In genomic region chr16:27361987-27362386, GRCh38 we compare ENCODE assay signal across 26 cellular contexts. TPM values are rescaled to one million over a fixed set of nuclear protein-coding genes. Genes with fewer than 3 reads are reported as not detected.
A peak's percentile ranks its signal among the peaks of the same experiment; 100 is the strongest.
DNase-seq lines count a peak whose midpoint lies in the region; ATAC-seq and TF ChIP-seq lines count a peak whose summit lies in the region.
"Had no signal": no experiment of that assay in that cellular context is flagged by ENCODE, and none has a peak within 500 bp of the region (broad histone marks: within the 10 kb centered on the region; RNA-seq: fewer than 3 reads in every experiment).

No MANE protein-coding gene starts in this region.

- H3K36me3 ChIP-seq in Caco-2 (ENCODE audit: control insufficient read depth, insufficient read depth, low read length) = peaks cover 5% of the 10 kb centered on the region; the same call in 1 of the 2 replicates

- POLR2A ChIA-PET in Caco-2 (lab: Charles Lee) = no interaction called here
- POLR2A ChIA-PET in naive thymus-derived CD8-positive, alpha-beta T cell (lab: Charles Lee) = interaction anchor here (0.8 kb wide), 1 partner anchor 40 kb away, joined by 4 read pairs; the partner anchor contains the start of gene IL21R

- CTCF ChIA-PET in Caco-2 (lab: Charles Lee) = no interaction called here

- H3K27ac Mint-ChIP-seq in activated CD4-positive, alpha-beta T cell treated with anti-CD3 and anti-CD28 coated beads, Interleukin-2, amount 10 ng/mL, durations not matched to agents 24 days and 14 days = peak overlapping the region; percentile 23
- H3K27ac Mint-ChIP-seq in Caco-2 (ENCODE audit: unreplicated experiment) = peak overlapping the region; percentile 22
- peak overlapping the region; percentile 66 for H3K27ac Mint-ChIP-seq in activated T-helper 2 cell treated with anti-CD3 and anti-CD28 coated beads, Interferon-gamma antibody, Interleukin-2, Interleukin-4, amounts not matched to agents 10 μg/mL and 5 μg/mL and 100 μg/mL, durations not matched to agents 14 hours and 24 hours and 36 hours
- peak overlapping the region in 9 of 10 donors; percentile 33 to 95 (median 76) for H3K27ac Mint-ChIP-seq in naive thymus-derived CD8-positive, alpha-beta T cell
- H3K27ac Mint-ChIP-seq: nephron, type B pancreatic cell had no signal

- no TSS peak for BruUV-seq in Caco-2 (replicated peaks; lab: Mats Ljungman, UMichigan)

- no peak overlapping the region for H3K4me3 Mint-ChIP-seq in activated CD4-positive, alpha-beta T cell treated with anti-CD3 and anti-CD28 coated beads, Interleukin-2, amount 10 ng/mL, durations not matched to agents 24 days and 14 days
- peak overlapping the region; percentile 8 for H3K4me3 Mint-ChIP-seq in Caco-2 (ENCODE audit: unreplicated experiment)
- no peak overlapping the region for H3K4me3 Mint-ChIP-seq in activated T-helper 2 cell treated with anti-CD3 and anti-CD28 coated beads, Interferon-gamma antibody, Interleukin-2, Interleukin-4, amounts not matched to agents 10 μg/mL and 5 μg/mL and 100 μg/mL, durations not matched to agents 14 hours and 24 hours and 36 hours (ENCODE audit: low read depth)
- no peak overlapping the region for H3K4me3 Mint-ChIP-seq in naive thymus-derived CD8-positive, alpha-beta T cell
- H3K4me3 Mint-ChIP-seq: nephron, type B pancreatic cell had no signal

- no peak for DNase-seq in activated CD4-positive, alpha-beta T cell treated with anti-CD3 and anti-CD28 coated beads, Interleukin-2, amount 10 ng/mL, durations not matched to agents 24 days and 14 days
- no peak for DNase-seq in activated CD4-positive, alpha-beta T cell treated with anti-CD3 and anti-CD28 coated beads, Interleukin-2, amount 50 U/mL, for 4 hours
- DNase-seq in Caco-2 (no peak), NCI-H345 treated with DMSO at 0.1 percent for 48 hours (lab: John Stamatoyannopoulos, UW; ENCODE audit: unreplicated experiment) (no peak), iPS-NIHi7 (ENCODE audit: extremely low spot score) (no peak)
- DNase-seq in activated T-helper 2 cell treated with anti-CD3 and anti-CD28 coated beads, Interferon-gamma antibody, Interleukin-2, Interleukin-4, amounts not matched to agents 10 μg/mL and 5 μg/mL and 100 μg/mL, durations not matched to agents 14 hours and 24 hours and 36 hours (ENCODE audit: low spot score) = no peak
- DNase-seq in naive thymus-derived CD8-positive, alpha-beta T cell = no peak
- DNase-seq: activated effector memory CD4-positive, alpha-beta T cell treated with Interleukin-2 at 50 U/mL for 16 hours; C1 segment of cervical spinal cord; central memory CD4-positive, alpha-beta T cell; dorsolateral prefrontal cortex; erythroblast; foreskin fibroblast; GDM1; HCEC 1CT; KBM-7; left lung; MM.1S; NCI-H1417 treated with DMSO at 0.1 percent for 48 hours; NCI-H524 treated with DMSO at 0.1 percent for 48 hours; right cardiac atrium; stimulated activated CD4-positive, alpha-beta T cell treated with anti-CD3 and anti-CD28 coated beads, Interleukin-4, amount 100 ng/mL, for 24 hours had no signal

- peaks cover 4% of the 10 kb centered on the region for H3K9me3 Mint-ChIP-seq in activated CD4-positive, alpha-beta T cell treated with anti-CD3 and anti-CD28 coated beads, Interleukin-2, amount 10 ng/mL, durations not matched to agents 24 days and 14 days
- H3K9me3 Mint-ChIP-seq in Caco-2 (ENCODE audit: unreplicated experiment) = no peaks in the 10 kb centered on the region
- no peaks in the 10 kb centered on the region for H3K9me3 Mint-ChIP-seq in activated T-helper 2 cell treated with anti-CD3 and anti-CD28 coated beads, Interferon-gamma antibody, Interleukin-2, Interleukin-4, amounts not matched to agents 10 μg/mL and 5 μg/mL and 100 μg/mL, durations not matched to agents 14 hours and 24 hours and 36 hours
- no peaks in the 10 kb centered on the region for H3K9me3 Mint-ChIP-seq in naive thymus-derived CD8-positive, alpha-beta T cell
- H3K9me3 Mint-ChIP-seq: nephron, type B pancreatic cell had no signal

- ATAC-seq in naive thymus-derived CD8-positive, alpha-beta T cell = no peak
- ATAC-seq in HG03442 (IDR thresholded peaks at IDR 0.05; ENCODE audit: unreplicated experiment) = no peak
- ATAC-seq: left lung, right cardiac atrium had no signal

- H3K36me3 Mint-ChIP-seq in activated CD4-positive, alpha-beta T cell treated with anti-CD3 and anti-CD28 coated beads, Interleukin-2, amount 10 ng/mL, durations not matched to agents 24 days and 14 days (ENCODE audit: low read depth) = peaks cover 82% of the 10 kb centered on the region
- H3K36me3 Mint-ChIP-seq in Caco-2 (ENCODE audit: insufficient read depth, unreplicated experiment) = peaks cover 55% of the 10 kb centered on the region
- peaks cover 89% of the 10 kb centered on the region for H3K36me3 Mint-ChIP-seq in activated T-helper 2 cell treated with anti-CD3 and anti-CD28 coated beads, Interferon-gamma antibody, Interleukin-2, Interleukin-4, amounts not matched to agents 10 μg/mL and 5 μg/mL and 100 μg/mL, durations not matched to agents 14 hours and 24 hours and 36 hours (ENCODE audit: low read depth)
- H3K36me3 Mint-ChIP-seq in naive thymus-derived CD8-positive, alpha-beta T cell = peaks cover 7 to 65% (median 31%) of the 10 kb centered on the region in 3 donors

- H3K9me3 ChIP-seq in Caco-2 = no peaks in the 10 kb centered on the region
- H3K9me3 ChIP-seq: left lung had no signal

- H3K27me3 ChIP-seq in Caco-2 (replicated peaks; ENCODE audit: control insufficient read depth, insufficient read depth, low read length) = no peaks in the 10 kb centered on the region
- H3K27me3 ChIP-seq: dorsolateral prefrontal cortex, left lung had no signal

- intact Hi-C loops in activated CD4-positive, alpha-beta T cell treated with anti-CD3 and anti-CD28 coated beads, Interleukin-2, amount 10 ng/mL, durations not matched to agents 24 days and 14 days (cut with micrococcal nuclease) = no loop called here
- intact Hi-C loops in Caco-2 (cut with micrococcal nuclease; ENCODE audit: unreplicated experiment) = loop anchor here (5.0 kb wide), 1 partner anchor 35 kb away; no protein-coding TSS in a partner anchor
- intact Hi-C loops in activated T-helper 2 cell treated with anti-CD3 and anti-CD28 coated beads, Interferon-gamma antibody, Interleukin-2, Interleukin-4, amounts not matched to agents 10 μg/mL and 5 μg/mL and 100 μg/mL, durations not matched to agents 14 hours and 24 hours and 36 hours (cut with micrococcal nuclease) = loop anchor here (10.0 kb wide), 1 partner anchor 767 kb away; no protein-coding TSS in a partner anchor

- no peak for TF ChIP-seq CTCF in Caco-2 (IDR thresholded peaks at IDR 0.05; ENCODE audit: insufficient read depth in 1 of 2, low read depth in 1 of 2, low read length in 1 of 2, severe bottlenecking in 1 of 2, unreplicated experiment in 1 of 2)

- no peaks in the 10 kb centered on the region for H3K27me3 Mint-ChIP-seq in activated CD4-positive, alpha-beta T cell treated with anti-CD3 and anti-CD28 coated beads, Interleukin-2, amount 10 ng/mL, durations not matched to agents 24 days and 14 days
- no peaks in the 10 kb centered on the region for H3K27me3 Mint-ChIP-seq in Caco-2 (ENCODE audit: insufficient read depth, unreplicated experiment)
- H3K27me3 Mint-ChIP-seq in activated T-helper 2 cell treated with anti-CD3 and anti-CD28 coated beads, Interferon-gamma antibody, Interleukin-2, Interleukin-4, amounts not matched to agents 10 μg/mL and 5 μg/mL and 100 μg/mL, durations not matched to agents 14 hours and 24 hours and 36 hours (ENCODE audit: low read depth) = no peaks in the 10 kb centered on the region
- H3K27me3 Mint-ChIP-seq in naive thymus-derived CD8-positive, alpha-beta T cell = no peaks in the 10 kb centered on the region
- H3K27me3 Mint-ChIP-seq: type B pancreatic cell had no signal

- H3K4me3 ChIP-seq in Caco-2 (ENCODE audit: low read depth, low read length) = no peak overlapping the region
- H3K4me3 ChIP-seq: dorsolateral prefrontal cortex, left lung had no signal

- H3K4me1 ChIP-seq in Caco-2 = peaks cover 26% of the 10 kb centered on the region
- H3K4me1 ChIP-seq: parathyroid adenoma had no signal

- peaks cover 41% of the 10 kb centered on the region for H3K4me1 Mint-ChIP-seq in activated CD4-positive, alpha-beta T cell treated with anti-CD3 and anti-CD28 coated beads, Interleukin-2, amount 10 ng/mL, durations not matched to agents 24 days and 14 days
- H3K4me1 Mint-ChIP-seq in Caco-2 (ENCODE audit: low read depth, unreplicated experiment) = peaks cover 26% of the 10 kb centered on the region
- H3K4me1 Mint-ChIP-seq in activated T-helper 2 cell treated with anti-CD3 and anti-CD28 coated beads, Interferon-gamma antibody, Interleukin-2, Interleukin-4, amounts not matched to agents 10 μg/mL and 5 μg/mL and 100 μg/mL, durations not matched to agents 14 hours and 24 hours and 36 hours (ENCODE audit: low read depth) = peaks cover 44% of the 10 kb centered on the region
- peaks cover 14 to 40% (median 35%) of the 10 kb centered on the region in 4 donors for H3K4me1 Mint-ChIP-seq in naive thymus-derived CD8-positive, alpha-beta T cell
- H3K4me1 Mint-ChIP-seq: nephron had no signal

RNA-seq across cellular contexts. Expression of gene IL21R, which starts 40.0 kb away (rescaled TPM):
- 94.9 and 100 TPM in 2 replicates for total RNA-seq in activated CD4-positive, alpha-beta T cell treated with anti-CD3 and anti-CD28 coated beads, Interleukin-2, amount 10 ng/mL, durations not matched to agents 24 days and 14 days
- total RNA-seq in Caco-2 (2022) = 0.07 and 0.12 TPM in 2 replicates
- total RNA-seq in activated T-helper 2 cell treated with anti-CD3 and anti-CD28 coated beads, Interferon-gamma antibody, Interleukin-2, Interleukin-4, amounts not matched to agents 10 μg/mL and 5 μg/mL and 100 μg/mL, durations not matched to agents 14 hours and 24 hours and 36 hours = 84.2 and 84.5 TPM in 2 replicates
- 10 to 100 TPM; 29.3 to 29.4 TPM for total RNA-seq in naive thymus-derived CD8-positive, alpha-beta T cell
- polyA plus RNA-seq in naive thymus-derived CD8-positive, alpha-beta T cell = 10 to 100 TPM; 26.5 to 47.1 (median 33.9) TPM

RNA-seq across cellular contexts. Expression of gene IL4R, which starts 48.2 kb away (rescaled TPM):
- total RNA-seq in activated CD4-positive, alpha-beta T cell treated with anti-CD3 and anti-CD28 coated beads, Interleukin-2, amount 10 ng/mL, durations not matched to agents 24 days and 14 days = 345 and 375 TPM in 2 replicates
- total RNA-seq in Caco-2 (2022) = 32.6 and 34.4 TPM in 2 replicates
- 434 and 437 TPM in 2 replicates for total RNA-seq in activated T-helper 2 cell treated with anti-CD3 and anti-CD28 coated beads, Interferon-gamma antibody, Interleukin-2, Interleukin-4, amounts not matched to agents 10 μg/mL and 5 μg/mL and 100 μg/mL, durations not matched to agents 14 hours and 24 hours and 36 hours
- total RNA-seq in naive thymus-derived CD8-positive, alpha-beta T cell = 100 to 1,000 TPM; 117 to 120 TPM
- polyA plus RNA-seq in naive thymus-derived CD8-positive, alpha-beta T cell = 10 to 100 TPM; 18.8 to 49.4 (median 34.7) TPM

Comparison
In these comparisons a context has a peak if more than half of its experiments do, and no peak if none do; other contexts are left out.
1. H3K27ac Mint-ChIP-seq: peak in every context shown above with its lines; median percentile 76 in naive thymus-derived CD8-positive, alpha-beta T cell; 66 in activated T-helper 2 cell treated with anti-CD3 and anti-CD28 coated beads, Interferon-gamma antibody, Interleukin-2, Interleukin-4, amounts not matched to agents 10 μg/mL and 5 μg/mL and 100 μg/mL, durations not matched to agents 14 hours and 24 hours and 36 hours; 23 in activated CD4-positive, alpha-beta T cell treated with anti-CD3 and anti-CD28 coated beads, Interleukin-2, amount 10 ng/mL, durations not matched to agents 24 days and 14 days; 22 in Caco-2.
2. RNA of gene IL21R, which starts 40.0 kb away (total RNA-seq): 94.9 to 100 TPM in activated CD4-positive, alpha-beta T cell treated with anti-CD3 and anti-CD28 coated beads, Interleukin-2, amount 10 ng/mL, durations not matched to agents 24 days and 14 days, 84.2 to 84.5 TPM in activated T-helper 2 cell treated with anti-CD3 and anti-CD28 coated beads, Interferon-gamma antibody, Interleukin-2, Interleukin-4, amounts not matched to agents 10 μg/mL and 5 μg/mL and 100 μg/mL, durations not matched to agents 14 hours and 24 hours and 36 hours and 29.3 to 29.4 TPM in naive thymus-derived CD8-positive, alpha-beta T cell; 0.07 to 0.12 TPM in Caco-2; every median in the first group is over 10 times any median in the second.